ENCODE assay signal across 14 cellular contexts in genomic region chr2:120547662-120548061, GRCh38.
"Had no signal": no experiment of that assay in that cellular context is flagged by ENCODE, and none has a peak within 500 bp of the region (broad histone marks: within the 10 kb centered on the region; RNA-seq: fewer than 3 reads in every experiment).

No MANE protein-coding gene starts in this region.

- H3K36me3 ChIP-seq: esophagus muscularis mucosa, ovary, upper lobe of left lung had no signal

- H3K27me3 ChIP-seq: esophagus muscularis mucosa, ovary, upper lobe of left lung had no signal

- H3K9me3 ChIP-seq: esophagus muscularis mucosa, ovary, upper lobe of left lung had no signal

- ATAC-seq: activated CD8-positive, alpha-beta T cell treated with anti-CD3 and anti-CD28 coated beads for 36 hours; natural killer cell; SK-N-SH treated with all-trans-retinoic acid at 6 μM for 48 hours; T-cell had no signal

- DNase-seq: activated B cell treated with CpG ODN at 0.5 μM for 24 hours; activated CD4-positive, alpha-beta T cell treated with anti-CD3 and anti-CD28 coated beads, Interleukin-2, amount 10 ng/mL, durations not matched to agents 24 days and 14 days; activated CD8-positive, alpha-beta T cell treated with anti-CD3 and anti-CD28 coated beads for 36 hours; activated naive CD4-positive, alpha-beta T cell treated with anti-CD3 and anti-CD28 coated beads, Interleukin-2, amount 50 U/mL, for 16 hours; activated T-cell treated with anti-CD3 and anti-CD28 coated beads, Interleukin-2, amount 50 U/mL, for 1 hour; effector CD4-positive, alpha-beta T cell; natural killer cell; ovary; stimulated activated CD4-positive, alpha-beta T cell treated with anti-CD3 and anti-CD28 coated beads, Interleukin-2, amount 100 ng/mL, for 24 hours; T-cell; upper lobe of left lung had no signal

- H3K4me3 ChIP-seq: esophagus muscularis mucosa, lung, ovary, upper lobe of left lung had no signal

- H3K27ac ChIP-seq: esophagus muscularis mucosa, ovary, upper lobe of left lung had no signal
